1 cellular context compared by ENCODE assay signal in genomic region chr1:77900687-77901293, GRCh38.
TF ChIP-seq lines count a peak whose summit lies in the region.

No MANE protein-coding gene starts in this region.

TF ChIP-seq in GM23338, 12 proteins besides CTCF, POLR2A, EP300 and RAD21 (continued from another document):
- no peak for TF ChIP-seq JUNB (IDR thresholded peaks at IDR 0.05; ENCODE audit: unreplicated experiment)
- TF ChIP-seq EZH2 (IDR thresholded peaks at IDR 0.05; ENCODE audit: low read depth, unreplicated experiment) = no peak
- no peak for TF ChIP-seq CREB1 (CRISPR knock-in tag; IDR thresholded peaks at IDR 0.05; ENCODE audit: low read depth)
- no peak for TF ChIP-seq STAT1 (IDR thresholded peaks at IDR 0.05; ENCODE audit: unreplicated experiment)
- no peak for TF ChIP-seq NANOG (IDR thresholded peaks at IDR 0.05; ENCODE audit: borderline replicate concordance)
- TF ChIP-seq ZNF331 (CRISPR knock-in tag; IDR thresholded peaks at IDR 0.05; ENCODE audit: low read depth) = no peak
